14 cellular contexts compared by ENCODE assay signal in the genomic region with DNA sequence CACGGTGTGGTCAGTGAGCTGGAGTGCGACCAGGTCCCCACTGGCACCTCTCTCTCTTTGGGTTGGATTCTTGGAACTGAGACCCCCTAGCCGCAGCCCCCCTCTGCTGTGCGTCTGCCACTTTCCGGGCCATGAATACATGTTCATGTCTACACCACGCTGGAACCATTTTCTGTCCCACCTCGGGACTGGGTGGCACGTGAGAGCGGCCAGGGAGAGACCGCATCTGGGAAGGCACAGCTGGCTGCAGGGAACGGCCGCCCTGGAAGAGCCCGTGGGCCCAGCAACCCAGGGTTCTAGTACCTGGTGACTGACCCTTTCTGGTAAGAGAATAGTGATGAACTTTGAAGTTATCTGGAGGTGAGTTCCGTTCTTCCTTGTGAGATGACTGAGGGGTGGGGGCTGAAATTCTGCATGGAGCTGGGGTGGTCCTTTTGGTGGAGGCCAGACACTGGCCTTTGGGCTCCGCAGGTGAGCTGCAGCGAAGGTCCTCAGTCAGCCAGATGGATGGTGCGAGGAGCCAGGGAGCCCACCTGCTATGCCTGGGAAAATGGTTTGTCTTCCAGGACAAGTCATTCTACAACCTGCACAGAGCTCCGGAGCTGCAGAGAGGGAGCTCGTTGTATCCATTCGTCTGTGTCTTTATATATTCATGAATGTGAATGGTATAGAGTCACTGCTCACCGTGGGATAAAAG.
"Had no signal": no experiment of that assay in that cellular context is flagged by ENCODE, and none has a peak within 500 bp of the region (broad histone marks: within the 10 kb centered on the region; RNA-seq: fewer than 3 reads in every experiment).

No MANE protein-coding gene starts in this region.

- H3K9me3 ChIP-seq: breast epithelium, pancreas, upper lobe of left lung had no signal

- H3K27me3 ChIP-seq: dorsolateral prefrontal cortex, pancreas, upper lobe of left lung had no signal

- H3K27ac Mint-ChIP-seq: activated CD4-positive, alpha-beta T cell treated with anti-CD3 and anti-CD28 coated beads, Interleukin-2, amount 10 ng/mL, durations not matched to agents 24 days and 14 days; activated naive CD8-positive, alpha-beta T cell treated with anti-CD3 and anti-CD28 coated beads, Interleukin-2, amount 10 ng/mL, durations not matched to agents 7 days and 5 days; activated T-cell treated with anti-CD3 and anti-CD28 coated beads, Interleukin-2, amount 50 U/mL, for 72 hours had no signal

- DNase-seq: activated CD4-positive, alpha-beta T cell treated with anti-CD3 and anti-CD28 coated beads, Interleukin-2, amount 10 ng/mL, durations not matched to agents 24 days and 14 days; activated naive CD8-positive, alpha-beta T cell treated with anti-CD3 and anti-CD28 coated beads, Interleukin-2, amount 10 ng/mL, durations not matched to agents 7 days and 5 days; activated T-cell treated with anti-CD3 and anti-CD28 coated beads, Interleukin-2, amount 50 U/mL, for 72 hours; foreskin melanocyte; left ventricle myocardium superior; mesenchymal stem cell; small intestine; T-cell; T1000 had no signal

- H3K36me3 Mint-ChIP-seq: activated naive CD8-positive, alpha-beta T cell treated with anti-CD3 and anti-CD28 coated beads, Interleukin-2, amount 10 ng/mL, durations not matched to agents 7 days and 5 days; T-cell had no signal

- H3K36me3 ChIP-seq: breast epithelium, pancreas, upper lobe of left lung had no signal

- H3K4me3 ChIP-seq: breast epithelium, pancreas, SK-N-MC, upper lobe of left lung had no signal

- H3K4me3 Mint-ChIP-seq: activated CD4-positive, alpha-beta T cell treated with anti-CD3 and anti-CD28 coated beads, Interleukin-2, amount 10 ng/mL, durations not matched to agents 24 days and 14 days; activated naive CD8-positive, alpha-beta T cell treated with anti-CD3 and anti-CD28 coated beads, Interleukin-2, amount 10 ng/mL, durations not matched to agents 7 days and 5 days; activated T-cell treated with anti-CD3 and anti-CD28 coated beads, Interleukin-2, amount 50 U/mL, for 72 hours; T-cell had no signal

- H3K9me3 Mint-ChIP-seq: activated CD4-positive, alpha-beta T cell treated with anti-CD3 and anti-CD28 coated beads, Interleukin-2, amount 10 ng/mL, durations not matched to agents 24 days and 14 days; T-cell had no signal

- H3K4me1 Mint-ChIP-seq: activated CD4-positive, alpha-beta T cell treated with anti-CD3 and anti-CD28 coated beads, Interleukin-2, amount 10 ng/mL, durations not matched to agents 24 days and 14 days; activated naive CD8-positive, alpha-beta T cell treated with anti-CD3 and anti-CD28 coated beads, Interleukin-2, amount 10 ng/mL, durations not matched to agents 7 days and 5 days; T-cell had no signal

- H3K4me1 ChIP-seq: breast epithelium, pancreas, upper lobe of left lung had no signal

- H3K27ac ChIP-seq: breast epithelium, pancreas, SK-N-MC, upper lobe of left lung had no signal
